8 cellular contexts compared by ENCODE assay signal in genomic region chr15:78758486-78759200, GRCh38. TPM values are rescaled to one million over a fixed set of nuclear protein-coding genes. Genes with fewer than 3 reads are reported as not detected.
A peak's percentile ranks its signal among the peaks of the same experiment; 100 is the strongest.
DNase-seq lines count a peak whose midpoint lies in the region; ATAC-seq and TF ChIP-seq lines count a peak whose summit lies in the region.
"Not testable (repeated sequence)": the region's sequence is repeated elsewhere in the genome, so short reads cannot be mapped to it uniquely, and the experiment has no call there.

No MANE protein-coding gene starts in this region.

- not testable (repeated sequence) for H3K27me3 ChIP-seq in HCT116 (ENCODE audit: insufficient read depth, low read length); OCI-LY3 (ENCODE audit: low read depth, low read length); left ventricle myocardium inferior (ENCODE audit: low read depth); aorta (ENCODE audit: control insufficient read depth in 1 of 2, insufficient read depth in 2 of 2, low read length in 1 of 2)

- WGBS in aorta, 2 donors = 90 to 93% methylated on average over 11 of the region's 11 CpGs

- not testable (repeated sequence) for H3K27ac ChIP-seq in HCT116 (ENCODE audit: low read depth, low read length); aorta (ENCODE audit: low read depth in 1 of 2, low read length in 2 of 2)
- H3K27ac ChIP-seq in OCI-LY3 (ENCODE audit: low read length) (peak overlapping the region; percentile 93; the same call in 1 of the 2 replicates), left ventricle myocardium inferior (replicated peaks) (peak overlapping the region; percentile 41)

- not testable (repeated sequence) for H3K9ac ChIP-seq in HCT116 (ENCODE audit: low read length)
- peak overlapping the region; percentile 65; the same call in 1 of the 2 replicates for H3K9ac ChIP-seq in OCI-LY3 (ENCODE audit: low read length)

- CTCF ChIA-PET in Calu3 (lab: Charles Lee); activated CD4-positive, alpha-beta T cell treated with anti-CD3 and anti-CD28 coated beads, Interleukin-2, amount 10 ng/mL, durations not matched to agents 7 days and 5 days (lab: Charles Lee): not testable (repeated sequence)
- CTCF ChIA-PET in HCT116 (lab: Charles Lee) = interaction anchor here (1.6 kb wide), 1 partner anchor 53 kb away, joined by 4 read pairs; the partner anchor contains the start of gene ADAMTS7

- not testable (repeated sequence) for H3K4me3 ChIP-seq in HCT116 (replicated peaks in 1 of 2; ENCODE audit: low read depth in 1 of 2, low read length in 2 of 2); OCI-LY3 (ENCODE audit: low read length); left ventricle myocardium inferior; aorta (ENCODE audit: low read length in 2 of 2)

- not testable (repeated sequence) for H4K20me1 ChIP-seq in HCT116 (ENCODE audit: insufficient read depth); OCI-LY3 (ENCODE audit: insufficient read depth, low read length)

- H3K79me2 ChIP-seq in HCT116 (ENCODE audit: insufficient read depth, low read length); OCI-LY3 (ENCODE audit: low read length): not testable (repeated sequence)

- peaks cover 12% of the 10 kb centered on the region for H3K27me3 Mint-ChIP-seq in Calu3 (ENCODE audit: unreplicated experiment)
- not testable (repeated sequence) for H3K27me3 Mint-ChIP-seq in activated CD4-positive, alpha-beta T cell treated with anti-CD3 and anti-CD28 coated beads, Interleukin-2, amount 10 ng/mL, durations not matched to agents 7 days and 5 days; chondrocyte (ENCODE audit: low read depth); natural killer cell treated with Interleukin-12 subunit alpha and Interleukin-12 subunit beta and Interleukin-15 and Interleukin-18, amount 100 ng/mL, for 72 hours

- H3K27ac Mint-ChIP-seq in Calu3 (ENCODE audit: unreplicated experiment) = not testable (repeated sequence)
- H3K27ac Mint-ChIP-seq in activated CD4-positive, alpha-beta T cell treated with anti-CD3 and anti-CD28 coated beads, Interleukin-2, amount 10 ng/mL, durations not matched to agents 7 days and 5 days = peak overlapping the region; percentile 54
- H3K27ac Mint-ChIP-seq in chondrocyte (ENCODE audit: unreplicated experiment) = peak overlapping the region; percentile 49
- peak overlapping the region in 1 of 2 donors; percentile 17 for H3K27ac Mint-ChIP-seq in natural killer cell treated with Interleukin-12 subunit alpha and Interleukin-12 subunit beta and Interleukin-15 and Interleukin-18, amount 100 ng/mL, for 72 hours

- not testable (repeated sequence) for TF ChIP-seq RAD21 in HCT116 (IDR thresholded peaks at IDR 0.05; ENCODE audit: low read depth)

- RAD21 ChIA-PET in HCT116 (lab: Charles Lee; ENCODE audit: low non-redundant PET in 1 of 2, low total read pairs in 2 of 2, uncharacterized antibody in 2 of 2, unreplicated experiment in 2 of 2) = not testable (repeated sequence)

- not testable (repeated sequence) for TF ChIP-seq POLR2A in HCT116 (IDR thresholded peaks at IDR 0.05; ENCODE audit: borderline replicate concordance, extremely low read depth, insufficient read depth, insufficient read length)

- H3K4me2 ChIP-seq in HCT116 (ENCODE audit: low read length) = not testable (repeated sequence)
- H3K4me2 ChIP-seq in OCI-LY3 (ENCODE audit: low read length) = peak overlapping the region; percentile 89

- not testable (repeated sequence) for H3K4me1 ChIP-seq in HCT116 (ENCODE audit: control insufficient read depth in 1 of 2, insufficient read depth in 2 of 2, low read length in 2 of 2); aorta (ENCODE audit: control insufficient read depth in 1 of 2, insufficient read depth in 2 of 2, low read length in 2 of 2)
- peaks cover 75% of the 10 kb centered on the region for H3K4me1 ChIP-seq in OCI-LY3 (ENCODE audit: low read length)
- peaks cover 85% of the 10 kb centered on the region for H3K4me1 ChIP-seq in left ventricle myocardium inferior

- H3K9me3 Mint-ChIP-seq in Calu3 (ENCODE audit: low read depth, unreplicated experiment); activated CD4-positive, alpha-beta T cell treated with anti-CD3 and anti-CD28 coated beads, Interleukin-2, amount 10 ng/mL, durations not matched to agents 7 days and 5 days; chondrocyte (ENCODE audit: low read depth); natural killer cell treated with Interleukin-12 subunit alpha and Interleukin-12 subunit beta and Interleukin-15 and Interleukin-18, amount 100 ng/mL, for 72 hours: not testable (repeated sequence)

- not testable (repeated sequence) for H3K4me1 Mint-ChIP-seq in Calu3 (ENCODE audit: low read depth, unreplicated experiment)
- H3K4me1 Mint-ChIP-seq in activated CD4-positive, alpha-beta T cell treated with anti-CD3 and anti-CD28 coated beads, Interleukin-2, amount 10 ng/mL, durations not matched to agents 7 days and 5 days = peaks cover 29% of the 10 kb centered on the region
- peaks cover 61% of the 10 kb centered on the region for H3K4me1 Mint-ChIP-seq in chondrocyte (ENCODE audit: low read depth)
- peaks cover 9 to 18% of the 10 kb centered on the region in 2 donors for H3K4me1 Mint-ChIP-seq in natural killer cell treated with Interleukin-12 subunit alpha and Interleukin-12 subunit beta and Interleukin-15 and Interleukin-18, amount 100 ng/mL, for 72 hours (ENCODE audit: low read depth in 2 of 2)

- not testable (repeated sequence) for H3K36me3 ChIP-seq in HCT116 (ENCODE audit: control insufficient read depth in 1 of 2, insufficient read depth in 2 of 2, low read length in 2 of 2); OCI-LY3 (replicated peaks; ENCODE audit: low read depth, low read length); left ventricle myocardium inferior; aorta (ENCODE audit: control insufficient read depth in 1 of 2, insufficient read depth in 2 of 2, low read length in 1 of 2)

- not testable (repeated sequence) for H3K9me3 ChIP-seq in HCT116 (ENCODE audit: control insufficient read depth in 1 of 2, insufficient read depth in 1 of 2, low read depth in 1 of 2, low read length in 2 of 2); OCI-LY3 (ENCODE audit: insufficient read depth, low read length); left ventricle myocardium inferior (replicated peaks); aorta (ENCODE audit: control insufficient read depth, low read length)

- H3K4me3 Mint-ChIP-seq in Calu3 (ENCODE audit: low read depth, unreplicated experiment); activated CD4-positive, alpha-beta T cell treated with anti-CD3 and anti-CD28 coated beads, Interleukin-2, amount 10 ng/mL, durations not matched to agents 7 days and 5 days; chondrocyte (ENCODE audit: unreplicated experiment); natural killer cell treated with Interleukin-12 subunit alpha and Interleukin-12 subunit beta and Interleukin-15 and Interleukin-18, amount 100 ng/mL, for 72 hours: not testable (repeated sequence)

- POLR2A ChIA-PET in HCT116 (lab: Charles Lee); activated CD4-positive, alpha-beta T cell treated with anti-CD3 and anti-CD28 coated beads, Interleukin-2, amount 10 ng/mL, durations not matched to agents 7 days and 5 days (lab: Charles Lee): not testable (repeated sequence)

- TF ChIP-seq CTCF in Calu3 (IDR thresholded peaks at IDR 0.05; ENCODE audit: unreplicated experiment) (peak; percentile 7), HCT116 (IDR thresholded peaks at IDR 0.05 in 2 of 3, conservative IDR thresholded peaks at IDR 0.05 in 1 of 3; ENCODE audit: borderline replicate concordance in 1 of 3, insufficient read depth in 1 of 3, low read depth in 2 of 3, low read length in 2 of 3) (peak in 2 of 3 experiments; percentile 17 to 25; a peak in 2 of 6 replicates), OCI-LY3 (IDR thresholded peaks at IDR 0.05; ENCODE audit: low read depth, low read length) (peak; percentile 17), chondrocyte (IDR thresholded peaks at IDR 0.05) (peak; percentile 16)
- TF ChIP-seq CTCF in left ventricle myocardium inferior (IDR thresholded peaks at IDR 0.05; ENCODE audit: borderline replicate concordance) = not testable (repeated sequence)

- H3K9me2 ChIP-seq in HCT116 (ENCODE audit: insufficient read depth) = not testable (repeated sequence)

- BruUV-seq in Calu3 (replicated peaks; lab: Mats Ljungman, UMichigan); HCT116 (replicated peaks; lab: Mats Ljungman, UMichigan): not testable (repeated sequence)

- intact Hi-C loops in Calu3 (cut with micrococcal nuclease; ENCODE audit: unreplicated experiment); left ventricle myocardium inferior (cut with micrococcal nuclease): not testable (repeated sequence)
- intact Hi-C loops in HCT116 (cut with micrococcal nuclease) (loop anchor here (5.0 to 10.0 kb wide), 3 partner anchors 114 to 426 kb away; partner anchors contain the start of gene MORF4L1), aorta (cut with DNase I) (loop anchor here (10.0 kb wide), 1 partner anchor 116 kb away; the partner anchor contains the start of gene MORF4L1 (in 2 of the 2))

- H3K36me3 Mint-ChIP-seq in Calu3 (ENCODE audit: insufficient read depth, unreplicated experiment); activated CD4-positive, alpha-beta T cell treated with anti-CD3 and anti-CD28 coated beads, Interleukin-2, amount 10 ng/mL, durations not matched to agents 7 days and 5 days (ENCODE audit: low read depth); chondrocyte (ENCODE audit: low read depth); natural killer cell treated with Interleukin-12 subunit alpha and Interleukin-12 subunit beta and Interleukin-15 and Interleukin-18, amount 100 ng/mL, for 72 hours: not testable (repeated sequence)

- ATAC-seq in HCT116 = 0 out of 2 replicates have a peak, but pooled peaks have one; percentile 33
- ATAC-seq in natural killer cell treated with Interleukin-12 subunit alpha and Interleukin-12 subunit beta and Interleukin-15 and Interleukin-18, amount 100 ng/mL, for 72 hours; aorta (ENCODE audit: low FRiP score): not testable (repeated sequence)

- not testable (repeated sequence) for DNase-seq in Calu3; HCT116 (ENCODE audit: low read depth, low spot score); activated CD4-positive, alpha-beta T cell treated with anti-CD3 and anti-CD28 coated beads, Interleukin-2, amount 10 ng/mL, durations not matched to agents 7 days and 5 days; chondrocyte (ENCODE audit: low spot score); left ventricle myocardium inferior
- peak; percentile 47 for DNase-seq in natural killer cell treated with Interleukin-12 subunit alpha and Interleukin-12 subunit beta and Interleukin-15 and Interleukin-18, amount 100 ng/mL, for 72 hours (ENCODE audit: low spot score)
- DNase-seq in aorta = peak; percentile 38 to 62

- not testable (repeated sequence) for H2AFZ ChIP-seq in HCT116 (ENCODE audit: low read depth, low read length, poor library complexity, severe bottlenecking); OCI-LY3 (ENCODE audit: low read depth, low read length)

RNA-seq across cellular contexts. Expression of gene ADAMTS7, which starts 52.6 kb away (rescaled TPM):
- total RNA-seq in Calu3 (2022) = 1.3 and 1.4 TPM in 2 replicates
- 12.0 TPM for total RNA-seq in HCT116 (2021; ENCODE audit: unreplicated experiment)
- 6.3 and 7.7 TPM in 2 replicates for polyA plus RNA-seq in HCT116 (2012)
- total RNA-seq in activated CD4-positive, alpha-beta T cell treated with anti-CD3 and anti-CD28 coated beads, Interleukin-2, amount 10 ng/mL, durations not matched to agents 7 days and 5 days = under 1 TPM; 0.10 to 0.12 TPM
- 111 to 144 TPM (median 113 TPM) in 3 replicates for total RNA-seq in chondrocyte
- 24.2 TPM for total RNA-seq in left ventricle myocardium inferior
- under 1 TPM; 0.19 to 0.20 TPM for total RNA-seq in natural killer cell treated with Interleukin-12 subunit alpha and Interleukin-12 subunit beta and Interleukin-15 and Interleukin-18, amount 100 ng/mL, for 72 hours
- 10 to 100 TPM; 14.7 to 23.9 TPM for total RNA-seq in aorta
- polyA plus RNA-seq in aorta = 10 to 100 TPM in 1 of 2 donors, 1 to 10 TPM in 1; 3.9 to 30.0 TPM
